In the genomic region with DNA sequence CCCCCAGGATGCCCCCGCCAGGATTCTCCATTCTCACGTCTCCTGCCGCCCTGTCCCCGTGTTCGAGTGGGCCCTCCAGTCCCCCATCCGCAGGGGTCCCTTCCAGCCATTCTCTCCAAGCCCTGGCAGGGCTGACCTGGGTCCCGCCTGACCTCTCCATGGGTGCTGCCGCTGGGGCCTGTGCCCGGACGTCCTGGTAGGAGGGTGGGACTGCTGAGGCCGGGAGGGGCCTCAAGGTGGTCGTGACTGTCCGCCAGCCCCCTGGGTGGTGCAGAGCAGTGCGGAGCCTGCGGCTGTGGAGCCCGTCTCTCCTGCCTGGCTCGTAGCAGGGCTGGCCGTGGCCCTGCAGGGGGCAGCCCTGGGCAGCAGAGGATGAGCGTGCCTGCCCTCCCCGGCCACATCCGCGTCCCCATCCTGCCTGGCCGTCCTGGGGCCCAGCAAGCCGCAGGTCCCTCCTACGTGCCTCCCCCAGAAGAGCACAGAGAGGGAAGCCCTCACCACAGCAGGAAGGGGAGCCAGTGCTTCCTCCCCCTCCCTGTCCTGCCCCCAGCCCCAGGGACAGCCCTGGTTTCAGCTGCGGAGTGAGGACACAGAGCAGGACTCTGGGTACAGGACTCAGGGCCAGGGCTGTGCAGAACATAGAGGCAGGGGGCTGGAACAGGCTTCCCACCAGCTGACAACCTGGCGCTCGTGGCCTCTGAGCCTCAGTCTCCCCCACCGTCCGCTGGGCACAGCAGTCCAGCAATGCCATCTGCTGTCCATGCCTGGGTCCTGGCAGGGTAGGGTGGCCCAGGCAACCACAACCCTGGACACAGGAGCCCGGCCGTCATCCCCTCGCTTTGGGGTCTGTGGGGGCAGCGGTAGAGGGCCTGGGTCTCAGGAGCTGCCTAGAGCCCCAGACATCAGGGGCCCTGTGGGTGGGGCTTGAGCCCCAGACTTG, we compare ENCODE assay signal across 8 cellular contexts. TPM values are rescaled to one million over a fixed set of nuclear protein-coding genes. Genes with fewer than 3 reads are reported as not detected.
DNase-seq lines count a peak whose midpoint lies in the region; ATAC-seq and TF ChIP-seq lines count a peak whose summit lies in the region.

No MANE protein-coding gene starts in this region.

- intact Hi-C loops in prostate gland (cut with DNase I): no loop called here

- peak; percentile 55 for ATAC-seq in HG03066 (IDR thresholded peaks at IDR 0.05; ENCODE audit: low read depth, unreplicated experiment)

- peak; percentile 48 to 87 (median 74) for TF ChIP-seq CTCF in prostate gland (IDR thresholded peaks at IDR 0.05)

- peaks cover 13% of the 10 kb centered on the region for H3K27me3 ChIP-seq in SJCRH30
- no peaks in the 10 kb centered on the region for H3K27me3 ChIP-seq in prostate gland (replicated peaks; ENCODE audit: insufficient read depth)

- no peak for TF ChIP-seq POLR2A in prostate gland (IDR thresholded peaks at IDR 0.05)

- H3K27ac ChIP-seq in SJCRH30: no peak overlapping the region
- peak overlapping the region; percentile 27 to 66 for H3K27ac ChIP-seq in prostate gland

- H3K9me3 ChIP-seq in SJCRH30 (replicated peaks) (peaks cover 3% of the 10 kb centered on the region; the same call in 1 of the 2 replicates), prostate gland (no peaks in the 10 kb centered on the region)

- WGBS in prostate gland: 53% methylated on average over 30 of the region's 34 CpGs

- H3K36me3 ChIP-seq in SJCRH30 (no peaks in the 10 kb centered on the region), prostate gland (no peaks in the 10 kb centered on the region)

- DNase-seq in EL: peak; percentile 67
- DNase-seq in SJCRH30: peak; percentile 82 to 89
- DNase-seq in activated gamma-delta T cell treated with Interleukin-2 at 50 U/mL for 16 hours: peak; percentile 68
- DNase-seq in germinal center (ENCODE audit: low spot score): peak; percentile 55
- peak; percentile 51 for DNase-seq in prostate gland (ENCODE audit: low spot score)
- DNase-seq in NCI-H524 treated with DMSO at 0.1 percent for 48 hours (lab: John Stamatoyannopoulos, UW): no peak
- no peak for DNase-seq in cerebellar nuclear complex (lab: John Stamatoyannopoulos, UW)

- H3K4me1 ChIP-seq in SJCRH30 (peaks cover 20% of the 10 kb centered on the region), prostate gland (replicated peaks) (peaks cover 11% of the 10 kb centered on the region)

- H3K4me3 ChIP-seq in SJCRH30: no peak overlapping the region
- H3K4me3 ChIP-seq in prostate gland: no peak overlapping the region

RNA-seq across cellular contexts. Expression of gene GRIFIN, which starts 1.5 kb away (rescaled TPM):
- not detected in 2 replicates for total RNA-seq in SJCRH30 (2014; rRNA removed; shearing (Covaris generic))
- not detected for total RNA-seq in prostate gland

RNA-seq across cellular contexts. Expression of gene LFNG, which starts 41.9 kb away (rescaled TPM):
- 20.3 and 25.2 TPM in 2 replicates for total RNA-seq in SJCRH30 (2014; rRNA removed; shearing (Covaris generic))
- 10 to 100 TPM; 45.6 to 51.7 TPM for total RNA-seq in prostate gland

Comparison
In these comparisons a context has a peak if more than half of its experiments do, and no peak if none do; other contexts are left out.
1. DNase-seq: peak in EL (single experiment), SJCRH30 (2 of 2), activated gamma-delta T cell treated with Interleukin-2 at 50 U/mL for 16 hours (single experiment), germinal center (single experiment) and prostate gland (single experiment); none in NCI-H524 treated with DMSO at 0.1 percent for 48 hours (single experiment) and cerebellar nuclear complex (0 of 2).